13 cellular contexts compared by ENCODE assay signal in the genomic region with DNA sequence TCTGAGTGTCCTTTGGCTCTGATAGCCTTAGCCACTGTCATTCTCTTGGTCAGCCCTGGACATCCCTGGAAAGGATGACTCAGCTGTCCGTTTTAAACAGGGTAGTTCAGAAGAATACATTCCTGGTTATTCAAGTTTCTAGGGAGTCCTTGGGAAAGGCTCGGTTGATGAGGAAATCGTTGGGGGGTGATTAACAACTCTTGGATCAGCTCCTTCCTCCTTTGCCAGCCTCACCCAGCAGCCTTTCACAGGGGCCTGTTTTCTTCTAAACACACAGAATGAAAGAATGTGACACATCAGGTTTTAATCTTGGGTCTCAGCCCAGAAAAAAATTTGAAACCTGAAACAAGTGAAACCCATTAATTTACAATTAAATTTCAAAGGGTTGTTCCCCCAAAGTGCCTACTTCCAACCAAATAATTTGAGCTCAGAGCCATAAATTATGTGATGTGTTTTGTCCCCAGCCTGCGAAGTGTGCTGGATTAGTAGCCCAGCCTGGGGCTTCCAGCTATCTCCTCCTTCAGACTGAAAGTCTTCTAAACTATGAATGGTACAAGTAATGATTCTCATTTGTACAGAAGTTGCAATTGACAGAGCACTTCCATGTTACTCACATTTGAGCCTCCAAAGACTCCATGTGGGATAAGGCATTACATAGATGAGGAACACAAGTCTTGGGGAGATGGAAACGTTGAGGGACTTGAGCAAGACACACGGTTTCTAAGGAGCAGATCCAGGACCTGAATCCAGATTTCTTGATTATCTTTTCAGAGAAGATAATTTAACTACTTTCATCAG. TPM values are rescaled to one million over a fixed set of nuclear protein-coding genes. Genes with fewer than 3 reads are reported as not detected.
DNase-seq lines count a peak whose midpoint lies in the region; ATAC-seq and TF ChIP-seq lines count a peak whose summit lies in the region.
"Had no signal": no experiment of that assay in that cellular context is flagged by ENCODE, and none has a peak within 500 bp of the region (broad histone marks: within the 10 kb centered on the region; RNA-seq: fewer than 3 reads in every experiment).

No MANE protein-coding gene starts in this region.

- H3K36me3 ChIP-seq in SJCRH30: no peaks in the 10 kb centered on the region

- ATAC-seq in SK-N-SH treated with all-trans-retinoic acid at 6 μM for 48 hours (peak; percentile 81), sciatic nerve (peak; percentile 44), HG02840 (IDR thresholded peaks at IDR 0.05; ENCODE audit: low FRiP score, unreplicated experiment) (no peak)
- no peak for ATAC-seq in activated CD4-positive, alpha-beta T cell treated with anti-CD3 and anti-CD28 coated beads for 36 hours

- no peaks in the 10 kb centered on the region for H3K4me1 ChIP-seq in SJCRH30

- no peak overlapping the region for H3K4me3 Mint-ChIP-seq in activated CD4-positive, alpha-beta T cell treated with anti-CD3 and anti-CD28 coated beads for 36 hours
- H3K4me3 Mint-ChIP-seq: nephron progenitor cell; T-helper 1 cell treated with Interleukin-12 subunit alpha and Interleukin-12 subunit beta and Interleukin-4 antibody, amounts not matched to agents 30 μg/mL and 1 μg/mL, for 36 hours had no signal

- H3K4me3 ChIP-seq in fibroblast of villous mesenchyme (ENCODE audit: low read depth, low read length) (no peak overlapping the region), SJCRH30 (no peak overlapping the region)

- H3K9me3 ChIP-seq in SJCRH30 (replicated peaks): no peaks in the 10 kb centered on the region

- DNase-seq in GM03348 (ENCODE audit: low spot score): peak; percentile 86
- peak; percentile 74 for DNase-seq in fibroblast of villous mesenchyme (ENCODE audit: low read depth)
- DNase-seq in sciatic nerve (ENCODE audit: low spot score): no peak
- no peak for DNase-seq in SJCRH30
- no peak for DNase-seq in SHP77 treated with DMSO at 0.1 percent for 48 hours (lab: John Stamatoyannopoulos, UW)
- no peak for DNase-seq in activated CD4-positive, alpha-beta T cell treated with anti-CD3 and anti-CD28 coated beads for 36 hours
- DNase-seq: activated effector memory CD4-positive, alpha-beta T cell treated with anti-CD3 and anti-CD28 coated beads, Interleukin-2, amount 50 U/mL, for 16 hours; NCI-H1417; nephron progenitor cell had no signal

- no peaks in the 10 kb centered on the region for H3K36me3 Mint-ChIP-seq in activated CD4-positive, alpha-beta T cell treated with anti-CD3 and anti-CD28 coated beads for 36 hours (ENCODE audit: low read depth)

- no peaks in the 10 kb centered on the region for H3K9me3 Mint-ChIP-seq in activated CD4-positive, alpha-beta T cell treated with anti-CD3 and anti-CD28 coated beads for 36 hours (ENCODE audit: low read depth)
- H3K9me3 Mint-ChIP-seq: nephron progenitor cell; T-helper 1 cell treated with Interleukin-12 subunit alpha and Interleukin-12 subunit beta and Interleukin-4 antibody, amounts not matched to agents 30 μg/mL and 1 μg/mL, for 36 hours had no signal

- H3K27me3 ChIP-seq in SJCRH30: no peaks in the 10 kb centered on the region; the same call in 1 of the 2 replicates

- no peak overlapping the region for H3K27ac ChIP-seq in SJCRH30

- no peak for TF ChIP-seq CTCF in fibroblast of villous mesenchyme (IDR thresholded peaks at IDR 0.05; ENCODE audit: insufficient read depth, low read depth, low read length)

- H3K27me3 Mint-ChIP-seq in activated CD4-positive, alpha-beta T cell treated with anti-CD3 and anti-CD28 coated beads for 36 hours: peaks cover 10% of the 10 kb centered on the region

- intact Hi-C loops in sciatic nerve (cut with DNase I): no loop called here
- intact Hi-C loops in activated CD4-positive, alpha-beta T cell treated with anti-CD3 and anti-CD28 coated beads for 36 hours (cut with DNase I, micrococcal nuclease): loop anchor here in 1 of 2 experiments (5.0 kb wide), 1 partner anchor 227 kb away; no protein-coding TSS in a partner anchor

- CTCF ChIA-PET in activated CD4-positive, alpha-beta T cell treated with anti-CD3 and anti-CD28 coated beads for 36 hours (lab: Charles Lee): interaction anchor here (1.2 to 2.5 kb wide), 2 partner anchors 9 to 663 kb away, joined by 3 to 10 read pairs; no protein-coding TSS in a partner anchor

- POLR2A ChIA-PET in activated CD4-positive, alpha-beta T cell treated with anti-CD3 and anti-CD28 coated beads for 36 hours (lab: Charles Lee): no interaction called here

- no peak overlapping the region for H3K27ac Mint-ChIP-seq in activated CD4-positive, alpha-beta T cell treated with anti-CD3 and anti-CD28 coated beads for 36 hours
- H3K27ac Mint-ChIP-seq: T-helper 1 cell treated with Interleukin-12 subunit alpha and Interleukin-12 subunit beta and Interleukin-4 antibody, amounts not matched to agents 30 μg/mL and 1 μg/mL, for 36 hours had no signal

- no peaks in the 10 kb centered on the region for H3K4me1 Mint-ChIP-seq in activated CD4-positive, alpha-beta T cell treated with anti-CD3 and anti-CD28 coated beads for 36 hours

TF ChIP-seq in SK-N-SH treated with all-trans-retinoic acid at 6 μM for 48 hours, 23 proteins besides CTCF, POLR2A, EP300 and RAD21:
- TF ChIP-seq ZC3H10 (CRISPR knock-in tag; IDR thresholded peaks at IDR 0.05) (peak; percentile 32; the same call in 1 of the 2 replicates), ZFP30 (CRISPR knock-in tag; IDR thresholded peaks at IDR 0.05) (no peak), ISL1 (CRISPR knock-in tag; IDR thresholded peaks at IDR 0.05) (no peak), TOX (CRISPR knock-in tag; IDR thresholded peaks at IDR 0.05; ENCODE audit: borderline replicate concordance) (0 out of 2 replicates have a peak, but pooled peaks have one; percentile 17)

RNA-seq across cellular contexts. Expression of a gene that starts 19.3 kb away (rescaled TPM):
- total RNA-seq in fibroblast of villous mesenchyme (not detected in 2 replicates), sciatic nerve (0.45 TPM)
- total RNA-seq in SJCRH30 (2014; rRNA removed; shearing (Covaris generic)): not detected in 2 replicates
- not detected for total RNA-seq in activated CD4-positive, alpha-beta T cell treated with anti-CD3 and anti-CD28 coated beads for 36 hours
- total RNA-seq: G401 had no signal

RNA-seq across cellular contexts. Expression of a gene that starts 37.1 kb away (rescaled TPM):
- 10.6 and 20.3 TPM in 2 replicates for total RNA-seq in fibroblast of villous mesenchyme
- 5.8 TPM for total RNA-seq in sciatic nerve
- total RNA-seq in SJCRH30 (2014; rRNA removed; shearing (Covaris generic)): 40.0 and 46.8 TPM in 2 replicates
- total RNA-seq in activated CD4-positive, alpha-beta T cell treated with anti-CD3 and anti-CD28 coated beads for 36 hours: 10 to 100 TPM; 22.9 to 25.9 TPM

Comparison
In these comparisons a context has a peak if more than half of its experiments do, and no peak if none do; other contexts are left out.
1. DNase-seq: peak in GM03348 (single experiment) and fibroblast of villous mesenchyme (single experiment); none in sciatic nerve (single experiment), SJCRH30 (0 of 2), SHP77 treated with DMSO at 0.1 percent for 48 hours (single experiment) and activated CD4-positive, alpha-beta T cell treated with anti-CD3 and anti-CD28 coated beads for 36 hours (single experiment).
2. ATAC-seq: peak in SK-N-SH treated with all-trans-retinoic acid at 6 μM for 48 hours (single experiment) and sciatic nerve (single experiment); none in HG02840 (single experiment) and activated CD4-positive, alpha-beta T cell treated with anti-CD3 and anti-CD28 coated beads for 36 hours (single experiment).